Comparison of ENCODE assay signal across 29 cellular contexts in the genomic region with DNA sequence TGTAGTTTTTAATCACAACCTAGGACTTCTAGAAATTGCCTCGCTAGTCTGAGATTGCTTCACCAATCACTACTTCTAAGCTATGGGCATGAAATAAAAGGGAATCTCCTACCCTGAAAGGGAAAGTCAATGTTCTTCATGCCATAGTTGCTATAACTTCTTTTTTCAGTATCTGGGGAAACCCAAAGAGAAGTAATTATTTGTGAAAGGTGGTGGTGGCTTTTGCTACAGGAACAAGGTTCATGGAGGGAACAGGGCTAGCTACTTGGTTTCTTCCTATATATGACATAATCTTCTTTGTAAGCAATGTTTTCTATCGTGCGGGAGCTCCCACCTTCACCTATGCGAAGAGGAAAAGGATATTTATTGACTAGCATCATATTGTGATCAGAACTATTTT.
"Had no signal": no experiment of that assay in that cellular context is flagged by ENCODE, and none has a peak within 500 bp of the region (broad histone marks: within the 10 kb centered on the region; RNA-seq: fewer than 3 reads in every experiment).

No MANE protein-coding gene starts in this region.

- H3K4me1 ChIP-seq: ascending aorta, body of pancreas, SJCRH30 had no signal

- H3K4me1 Mint-ChIP-seq: activated naive CD8-positive, alpha-beta T cell treated with anti-CD3 and anti-CD28 coated beads, Interleukin-2, amount 50 U/mL, for 24 hours; central memory CD8-positive, alpha-beta T cell; WTC11 had no signal

- H3K27ac Mint-ChIP-seq: activated CD8-positive, alpha-beta T cell treated with anti-CD3 and anti-CD28 coated beads, Interleukin-2, amount 10 ng/mL, durations not matched to agents 7 days and 5 days; activated naive CD4-positive, alpha-beta T cell treated with anti-CD3 and anti-CD28 coated beads, Interleukin-2, amount 50 U/mL, for 72 hours; activated naive CD8-positive, alpha-beta T cell treated with anti-CD3 and anti-CD28 coated beads, Interleukin-2, amount 50 U/mL, for 24 hours; activated T-helper 1 cell treated with anti-CD3 and anti-CD28 coated beads, Interleukin-12 subunit alpha, Interleukin-12 subunit beta, Interleukin-2, Interleukin-4 antibody, amounts not matched to agents 30 ng/mL and 10 ng/mL and 1 ng/mL, durations not matched to agents 14 hours and 24 hours and 36 hours; T-helper 1 cell treated with Interleukin-12 subunit alpha and Interleukin-12 subunit beta and Interleukin-4 antibody, amounts not matched to agents 30 μg/mL and 1 μg/mL, for 36 hours; WTC11 had no signal

- H3K27me3 Mint-ChIP-seq: activated naive CD8-positive, alpha-beta T cell treated with anti-CD3 and anti-CD28 coated beads, Interleukin-2, amount 50 U/mL, for 24 hours had no signal

- DNase-seq: activated CD4-positive, alpha-beta T cell treated with anti-CD3 and anti-CD28 coated beads for 48 hours; activated CD4-positive, alpha-beta T cell treated with anti-CD3 and anti-CD28 coated beads, Interleukin-2, amount 50 U/mL, for 4 hours; activated CD4-positive, CD25-positive, alpha-beta regulatory T cell treated with anti-CD3 and anti-CD28 coated beads, Interleukin-2, amount 50 U/mL, for 72 hours; activated CD8-positive, alpha-beta memory T cell treated with anti-CD3 and anti-CD28 coated beads, Interleukin-2, amount 50 U/mL, for 48 hours; activated CD8-positive, alpha-beta T cell treated with anti-CD3 and anti-CD28 coated beads, Interleukin-2, amount 10 ng/mL, durations not matched to agents 7 days and 5 days; activated effector memory CD4-positive, alpha-beta T cell treated with Interleukin-2 at 50 U/mL for 16 hours; activated naive CD4-positive, alpha-beta T cell treated with Interleukin-2 at 50 U/mL for 16 hours; activated naive CD8-positive, alpha-beta T cell treated with anti-CD3 and anti-CD28 coated beads, Interleukin-2, amount 50 U/mL, for 24 hours; activated T-cell treated with anti-CD3 and anti-CD28 coated beads, Interleukin-2, amount 50 U/mL, for 1 hour; amniotic stem cell; body of pancreas; Kasumi-1; NCI-H1048; NCI-H1930; NCI-H2171; NCI-H2227 treated with DMSO at 0.1 percent for 48 hours; NCI-H446 treated with DMSO at 0.1 percent for 48 hours; NCI-H526; OCI-M1; Peyer's patch; Right ventricle myocardium superior; SJCRH30 had no signal

- H3K9me3 ChIP-seq: ascending aorta, body of pancreas, Peyer's patch, SJCRH30 had no signal

- H3K27ac ChIP-seq: ascending aorta, body of pancreas, Peyer's patch, RWPE1, SJCRH30 had no signal

- H3K36me3 Mint-ChIP-seq: activated naive CD4-positive, alpha-beta T cell treated with anti-CD3 and anti-CD28 coated beads, Interleukin-2, amount 50 U/mL, for 72 hours had no signal

- ATAC-seq: activated CD8-positive, alpha-beta T cell treated with anti-CD3 and anti-CD28 coated beads, Interleukin-2, amount 10 ng/mL, durations not matched to agents 7 days and 5 days; activated naive CD4-positive, alpha-beta T cell treated with anti-CD3 and anti-CD28 coated beads, Interleukin-2, amount 50 U/mL, for 72 hours; activated naive CD8-positive, alpha-beta T cell treated with anti-CD3 and anti-CD28 coated beads, Interleukin-2, amount 50 U/mL, for 24 hours; body of pancreas; WTC11 had no signal

- H3K9me3 Mint-ChIP-seq: activated naive CD4-positive, alpha-beta T cell treated with anti-CD3 and anti-CD28 coated beads, Interleukin-2, amount 50 U/mL, for 72 hours; activated naive CD8-positive, alpha-beta T cell treated with anti-CD3 and anti-CD28 coated beads, Interleukin-2, amount 50 U/mL, for 24 hours; activated T-helper 1 cell treated with anti-CD3 and anti-CD28 coated beads, Interleukin-12 subunit alpha, Interleukin-12 subunit beta, Interleukin-2, Interleukin-4 antibody, amounts not matched to agents 30 ng/mL and 10 ng/mL and 1 ng/mL, durations not matched to agents 14 hours and 24 hours and 36 hours; central memory CD8-positive, alpha-beta T cell; T-helper 1 cell treated with Interleukin-12 subunit alpha and Interleukin-12 subunit beta and Interleukin-4 antibody, amounts not matched to agents 30 μg/mL and 1 μg/mL, for 36 hours; WTC11 had no signal

- H3K4me3 Mint-ChIP-seq: activated CD8-positive, alpha-beta T cell treated with anti-CD3 and anti-CD28 coated beads, Interleukin-2, amount 10 ng/mL, durations not matched to agents 7 days and 5 days; activated naive CD8-positive, alpha-beta T cell treated with anti-CD3 and anti-CD28 coated beads, Interleukin-2, amount 50 U/mL, for 24 hours; activated T-helper 1 cell treated with anti-CD3 and anti-CD28 coated beads, Interleukin-12 subunit alpha, Interleukin-12 subunit beta, Interleukin-2, Interleukin-4 antibody, amounts not matched to agents 30 ng/mL and 10 ng/mL and 1 ng/mL, durations not matched to agents 14 hours and 24 hours and 36 hours; central memory CD8-positive, alpha-beta T cell; T-helper 1 cell treated with Interleukin-12 subunit alpha and Interleukin-12 subunit beta and Interleukin-4 antibody, amounts not matched to agents 30 μg/mL and 1 μg/mL, for 36 hours; WTC11 had no signal

- H3K27me3 ChIP-seq: ascending aorta, body of pancreas, Peyer's patch, SJCRH30 had no signal

- H3K4me3 ChIP-seq: ascending aorta, body of pancreas, Peyer's patch, SJCRH30 had no signal
